9 cellular contexts compared by ENCODE assay signal in genomic region chr6:138588805-138589434, GRCh38.
DNase-seq lines count a peak whose midpoint lies in the region; ATAC-seq and TF ChIP-seq lines count a peak whose summit lies in the region.
"Had no signal": no experiment of that assay in that cellular context is flagged by ENCODE, and none has a peak within 500 bp of the region (broad histone marks: within the 10 kb centered on the region; RNA-seq: fewer than 3 reads in every experiment).

No MANE protein-coding gene starts in this region.

- no peak overlapping the region for H3K27ac Mint-ChIP-seq in activated CD8-positive, alpha-beta T cell treated with anti-CD3 and anti-CD28 coated beads for 36 hours
- H3K27ac Mint-ChIP-seq in endodermal cell, result no peak overlapping the region
- H3K27ac Mint-ChIP-seq in stimulated activated effector memory CD8-positive, alpha-beta T cell treated with anti-CD3 and anti-CD28 coated beads, Interleukin-12 subunit alpha, Interleukin-12 subunit beta, amount 100 ng/mL, for 72 hours, result no peak overlapping the region
- H3K27ac Mint-ChIP-seq: dendritic cell treated with granulocyte-macrophage colony-stimulating factor and Interleukin-4, amounts not matched to agents 40 ng/mL and 50 ng/mL, for 4 days had no signal

- no peak overlapping the region for H3K4me2 ChIP-seq in DOHH2 (ENCODE audit: low read length)
- H3K4me2 ChIP-seq in mesendoderm (ENCODE audit: low read length), result no peak overlapping the region

- H3K56ac ChIP-seq in mesendoderm (ENCODE audit: low read length), result no peak overlapping the region

- H3F3A ChIP-seq in DOHH2 (ENCODE audit: control insufficient read depth, insufficient read depth), result no peaks in the 10 kb centered on the region

- H3K9me3 Mint-ChIP-seq in activated CD8-positive, alpha-beta T cell treated with anti-CD3 and anti-CD28 coated beads for 36 hours, result no peaks in the 10 kb centered on the region
- H3K9me3 Mint-ChIP-seq in endodermal cell, result no peaks in the 10 kb centered on the region
- H3K9me3 Mint-ChIP-seq in stimulated activated effector memory CD8-positive, alpha-beta T cell treated with anti-CD3 and anti-CD28 coated beads, Interleukin-12 subunit alpha, Interleukin-12 subunit beta, amount 100 ng/mL, for 72 hours, result no peaks in the 10 kb centered on the region
- H3K9me3 Mint-ChIP-seq: dendritic cell treated with granulocyte-macrophage colony-stimulating factor and Interleukin-4, amounts not matched to agents 40 ng/mL and 50 ng/mL, for 4 days had no signal

- CTCF ChIA-PET in activated CD8-positive, alpha-beta T cell treated with anti-CD3 and anti-CD28 coated beads for 36 hours (lab: Charles Lee), result interaction anchor here (0.6 to 11.5 kb wide), 28 partner anchors 9 to 781 kb away, joined by 3 to 164 read pairs (median 4); partner anchors contain the start of genes CCDC28A and NHSL1

- peaks cover 8% of the 10 kb centered on the region for H3K79me1 ChIP-seq in mesendoderm (ENCODE audit: low read length)

- H3K4me1 Mint-ChIP-seq in activated CD8-positive, alpha-beta T cell treated with anti-CD3 and anti-CD28 coated beads for 36 hours (ENCODE audit: low read depth), result peaks cover 29% of the 10 kb centered on the region
- H3K4me1 Mint-ChIP-seq in endodermal cell, result peaks cover 11% of the 10 kb centered on the region
- peaks cover 20% of the 10 kb centered on the region for H3K4me1 Mint-ChIP-seq in stimulated activated effector memory CD8-positive, alpha-beta T cell treated with anti-CD3 and anti-CD28 coated beads, Interleukin-12 subunit alpha, Interleukin-12 subunit beta, amount 100 ng/mL, for 72 hours

- H3K4me3 ChIP-seq in DOHH2 (ENCODE audit: low read length) (no peak overlapping the region), endodermal cell (ENCODE audit: low read length) (no peak overlapping the region), mesendoderm (ENCODE audit: low read length) (no peak overlapping the region)

- no peak overlapping the region for H3K4ac ChIP-seq in mesendoderm (ENCODE audit: low read depth, low read length)

- H3K4me1 ChIP-seq in DOHH2 (ENCODE audit: control insufficient read depth, low read length), result peaks cover 20% of the 10 kb centered on the region
- no peaks in the 10 kb centered on the region for H3K4me1 ChIP-seq in endodermal cell (ENCODE audit: control insufficient read depth, insufficient read depth, low read length)
- H3K4me1 ChIP-seq in mesendoderm (ENCODE audit: control insufficient read depth, low read depth, low read length), result peaks cover 3% of the 10 kb centered on the region

- H3K9me2 ChIP-seq in DOHH2 (replicated peaks; ENCODE audit: control insufficient read depth, low read length), result no peaks in the 10 kb centered on the region

- no peak overlapping the region for H3K4me3 Mint-ChIP-seq in activated CD8-positive, alpha-beta T cell treated with anti-CD3 and anti-CD28 coated beads for 36 hours
- H3K4me3 Mint-ChIP-seq in endodermal cell, result no peak overlapping the region
- H3K4me3 Mint-ChIP-seq in stimulated activated effector memory CD8-positive, alpha-beta T cell treated with anti-CD3 and anti-CD28 coated beads, Interleukin-12 subunit alpha, Interleukin-12 subunit beta, amount 100 ng/mL, for 72 hours, result no peak overlapping the region
- H3K4me3 Mint-ChIP-seq: dendritic cell treated with granulocyte-macrophage colony-stimulating factor and Interleukin-4, amounts not matched to agents 40 ng/mL and 50 ng/mL, for 4 days had no signal

- no peak overlapping the region for H2BK5ac ChIP-seq in mesendoderm (ENCODE audit: low read length)

- H2BK15ac ChIP-seq in mesendoderm (replicated peaks; ENCODE audit: low read depth), result no peak overlapping the region

- TF ChIP-seq CTCF in DOHH2 (IDR thresholded peaks at IDR 0.05; ENCODE audit: low read depth, low read length, poor library complexity, severe bottlenecking) (peak; percentile 89), endodermal cell (conservative IDR thresholded peaks at IDR 0.05) (peak; percentile 93)
- TF ChIP-seq CTCF in activated CD8-positive, alpha-beta T cell treated with anti-CD3 and anti-CD28 coated beads for 36 hours (IDR thresholded peaks at IDR 0.05), result peak; percentile 95

- no peaks in the 10 kb centered on the region for H3K36me3 ChIP-seq in DOHH2 (ENCODE audit: control insufficient read depth, low read length)
- no peaks in the 10 kb centered on the region for H3K36me3 ChIP-seq in endodermal cell (ENCODE audit: control insufficient read depth, insufficient read depth, low read length)
- no peaks in the 10 kb centered on the region for H3K36me3 ChIP-seq in mesendoderm (ENCODE audit: control insufficient read depth, insufficient read depth, low read length)

- no peak overlapping the region for H3K23ac ChIP-seq in mesendoderm (ENCODE audit: low read length)

- H2BK120ac ChIP-seq in mesendoderm (ENCODE audit: low read depth, low read length), result no peak overlapping the region

- no peaks in the 10 kb centered on the region for H3K79me2 ChIP-seq in DOHH2 (ENCODE audit: control insufficient read depth, low read length)
- H3K79me2 ChIP-seq in mesendoderm (ENCODE audit: control insufficient read depth, insufficient read depth, low read length), result peaks cover 6% of the 10 kb centered on the region

- no peak overlapping the region for H4K5ac ChIP-seq in mesendoderm (ENCODE audit: low read length)

- no peaks in the 10 kb centered on the region for H4K20me1 ChIP-seq in DOHH2 (ENCODE audit: control insufficient read depth, insufficient read depth, low read depth, low read length)

- DNase-seq in NCI-H774 (lab: John Stamatoyannopoulos, UW), result peak; percentile 82
- DNase-seq in activated CD8-positive, alpha-beta T cell treated with anti-CD3 and anti-CD28 coated beads for 36 hours, result peak; percentile 58
- peak; percentile 87 for DNase-seq in endodermal cell
- DNase-seq in mesendoderm, result peak; percentile 84
- DNase-seq in stimulated activated effector memory CD8-positive, alpha-beta T cell treated with anti-CD3 and anti-CD28 coated beads, Interleukin-12 subunit alpha, Interleukin-12 subunit beta, amount 100 ng/mL, for 72 hours (ENCODE audit: low spot score in 2 of 2), result peak; percentile 36 to 71

- H3K27me3 ChIP-seq in DOHH2 (ENCODE audit: control insufficient read depth, low read length), result peaks cover 11% of the 10 kb centered on the region
- no peaks in the 10 kb centered on the region for H3K27me3 ChIP-seq in endodermal cell (ENCODE audit: control insufficient read depth, insufficient read depth, low read length, poor library complexity, severe bottlenecking)
- H3K27me3 ChIP-seq in mesendoderm (ENCODE audit: insufficient read depth, low read length, poor library complexity), result no peaks in the 10 kb centered on the region

- ATAC-seq in HG03045 (IDR thresholded peaks at IDR 0.05; ENCODE audit: unreplicated experiment), result peak; percentile 38
- peak; percentile 46 for ATAC-seq in activated CD8-positive, alpha-beta T cell treated with anti-CD3 and anti-CD28 coated beads for 36 hours
- no peak for ATAC-seq in stimulated activated effector memory CD8-positive, alpha-beta T cell treated with anti-CD3 and anti-CD28 coated beads, Interleukin-12 subunit alpha, Interleukin-12 subunit beta, amount 100 ng/mL, for 72 hours
- no peak for ATAC-seq in GM19463 (IDR thresholded peaks at IDR 0.05; ENCODE audit: unreplicated experiment)

- intact Hi-C loops in activated CD8-positive, alpha-beta T cell treated with anti-CD3 and anti-CD28 coated beads for 36 hours (cut with micrococcal nuclease), result no loop called here

- H3K9ac ChIP-seq in endodermal cell (ENCODE audit: extremely low read depth, low read length, poor library complexity, severe bottlenecking) (no peak overlapping the region), mesendoderm (ENCODE audit: low read length) (no peak overlapping the region)

- no peaks in the 10 kb centered on the region for H3K27me3 Mint-ChIP-seq in activated CD8-positive, alpha-beta T cell treated with anti-CD3 and anti-CD28 coated beads for 36 hours
- H3K27me3 Mint-ChIP-seq in endodermal cell (ENCODE audit: insufficient read depth), result no peaks in the 10 kb centered on the region

- H2AK5ac ChIP-seq in mesendoderm (ENCODE audit: low read length), result no peak overlapping the region

- POLR2A ChIA-PET in activated CD8-positive, alpha-beta T cell treated with anti-CD3 and anti-CD28 coated beads for 36 hours (lab: Charles Lee), result no interaction called here

- no peak overlapping the region for H4K8ac ChIP-seq in mesendoderm (ENCODE audit: low read depth, low read length)

- no peak overlapping the region for H3K27ac ChIP-seq in DOHH2 (ENCODE audit: low read depth, low read length)
- H3K27ac ChIP-seq in endodermal cell (ENCODE audit: low read depth, low read length), result no peak overlapping the region
- no peak overlapping the region for H3K27ac ChIP-seq in mesendoderm (ENCODE audit: low read depth, low read length)

- no peaks in the 10 kb centered on the region for H3K36me3 Mint-ChIP-seq in activated CD8-positive, alpha-beta T cell treated with anti-CD3 and anti-CD28 coated beads for 36 hours (ENCODE audit: low read depth)
- no peaks in the 10 kb centered on the region for H3K36me3 Mint-ChIP-seq in endodermal cell (ENCODE audit: low read depth)
- H3K36me3 Mint-ChIP-seq in stimulated activated effector memory CD8-positive, alpha-beta T cell treated with anti-CD3 and anti-CD28 coated beads, Interleukin-12 subunit alpha, Interleukin-12 subunit beta, amount 100 ng/mL, for 72 hours, result no peaks in the 10 kb centered on the region

- H3K9me3 ChIP-seq in DOHH2 (ENCODE audit: control insufficient read depth, insufficient read depth, low read length) (no peaks in the 10 kb centered on the region), endodermal cell (ENCODE audit: control insufficient read depth, low read length) (no peaks in the 10 kb centered on the region)

- 57 to 69% methylated on average over 10 to 13 of the region's 13 CpGs for WGBS in endodermal cell (ENCODE audit: insufficient coverage in 1 of 2, insufficient read length in 1 of 2), 2 experiments
- no CpG with 5 or more reads among the region's 13 CpGs for WGBS in mesendoderm (ENCODE audit: extremely low coverage, insufficient coverage, low lambda C conversion rate)

- H3K18ac ChIP-seq in mesendoderm (ENCODE audit: low read length), result no peak overlapping the region

Comparison
In these comparisons a context has a peak if more than half of its experiments do, and no peak if none do; other contexts are left out.
1. ATAC-seq: peak in HG03045 (single experiment) and activated CD8-positive, alpha-beta T cell treated with anti-CD3 and anti-CD28 coated beads for 36 hours (single experiment); none in stimulated activated effector memory CD8-positive, alpha-beta T cell treated with anti-CD3 and anti-CD28 coated beads, Interleukin-12 subunit alpha, Interleukin-12 subunit beta, amount 100 ng/mL, for 72 hours (single experiment) and GM19463 (single experiment).
2. Peak in every context shown above with its lines, with median percentiles within 50 percentile points of each other: CTCF ChIP-seq and DNase-seq.